Comparison of ENCODE assay signal across 11 cellular contexts in the genomic region with DNA sequence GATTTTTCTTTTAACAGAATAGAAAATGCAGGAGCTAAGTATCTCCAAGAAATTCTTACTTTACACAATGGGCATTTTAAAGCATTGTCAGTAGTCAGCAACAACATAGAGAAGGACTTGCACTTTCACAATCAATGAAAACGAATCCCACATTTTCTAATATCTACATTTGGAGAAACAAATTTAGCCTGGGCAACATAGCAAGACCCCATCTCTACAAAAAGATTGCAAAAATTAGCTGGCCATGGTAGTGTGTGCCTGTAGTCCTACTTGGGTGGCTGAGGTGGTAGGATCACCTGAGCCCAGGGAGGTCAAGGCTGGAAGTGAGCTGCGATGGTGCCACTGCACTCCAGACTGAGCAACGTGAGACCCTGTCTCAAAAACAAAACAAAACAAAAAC.
"Had no signal": no experiment of that assay in that cellular context is flagged by ENCODE, and none has a peak within 500 bp of the region (broad histone marks: within the 10 kb centered on the region; RNA-seq: fewer than 3 reads in every experiment).

No MANE protein-coding gene starts in this region.

- H3K4me3 ChIP-seq: GM23248, GM23338, HAP-1 had no signal

- H3K9me3 ChIP-seq: HAP-1 had no signal

- H3K9me3 Mint-ChIP-seq: HFFc6 had no signal

- H3K4me1 ChIP-seq: HAP-1 had no signal

- ATAC-seq: GM23338, HCT116 had no signal

- H3K27ac ChIP-seq: GM23248 had no signal

- H3K4me3 Mint-ChIP-seq: GM23338, H9, HFFc6 had no signal

- H3K36me3 ChIP-seq: HAP-1 had no signal

- H3K4me2 ChIP-seq: GM23338 had no signal

- FAIRE-seq: H1, H54 had no signal

- H2AFZ ChIP-seq: GM23248, GM23338 had no signal

- DNase-seq: GM23248, GOT3, H7, H9, HCEC 1CT, HFFc6 had no signal

- H3K9ac ChIP-seq: GM23248 had no signal

- H3K4me1 Mint-ChIP-seq: GM23338 had no signal

- H3K27ac Mint-ChIP-seq: GM23338, H9, HFFc6 had no signal
